ENCODE assay signal across 2 cellular contexts in the genomic region with DNA sequence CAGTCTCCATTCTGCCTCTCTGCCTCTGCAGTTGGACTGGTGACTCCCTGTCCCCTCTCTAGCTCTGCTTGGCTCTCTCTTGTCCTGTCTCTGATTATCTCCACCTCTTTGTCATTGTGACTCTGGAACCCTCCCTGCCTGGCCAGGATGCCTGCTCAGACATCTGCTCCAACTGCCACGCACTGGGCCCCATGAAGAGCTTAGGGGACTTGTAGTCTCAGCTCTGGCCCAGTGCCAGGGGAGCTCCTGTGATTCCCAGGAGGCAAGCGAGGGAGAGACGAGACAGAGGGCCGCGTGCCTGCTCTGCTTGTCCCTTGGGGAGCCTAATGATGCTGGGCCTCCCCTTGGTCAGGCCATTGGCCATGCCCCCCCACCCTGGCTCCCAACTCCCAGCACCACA.
TF ChIP-seq lines count a peak whose summit lies in the region.

No MANE protein-coding gene starts in this region.

TF ChIP-seq in liver, 16 proteins besides CTCF, POLR2A, EP300 and RAD21:
- no peak for TF ChIP-seq RXRA (IDR thresholded peaks at IDR 0.05)
- TF ChIP-seq FOXA1 (IDR thresholded peaks at IDR 0.05), result no peak
- no peak for TF ChIP-seq EGR1 (IDR thresholded peaks at IDR 0.05; ENCODE audit: low read depth in 2 of 2)
- TF ChIP-seq, protein P1, sequence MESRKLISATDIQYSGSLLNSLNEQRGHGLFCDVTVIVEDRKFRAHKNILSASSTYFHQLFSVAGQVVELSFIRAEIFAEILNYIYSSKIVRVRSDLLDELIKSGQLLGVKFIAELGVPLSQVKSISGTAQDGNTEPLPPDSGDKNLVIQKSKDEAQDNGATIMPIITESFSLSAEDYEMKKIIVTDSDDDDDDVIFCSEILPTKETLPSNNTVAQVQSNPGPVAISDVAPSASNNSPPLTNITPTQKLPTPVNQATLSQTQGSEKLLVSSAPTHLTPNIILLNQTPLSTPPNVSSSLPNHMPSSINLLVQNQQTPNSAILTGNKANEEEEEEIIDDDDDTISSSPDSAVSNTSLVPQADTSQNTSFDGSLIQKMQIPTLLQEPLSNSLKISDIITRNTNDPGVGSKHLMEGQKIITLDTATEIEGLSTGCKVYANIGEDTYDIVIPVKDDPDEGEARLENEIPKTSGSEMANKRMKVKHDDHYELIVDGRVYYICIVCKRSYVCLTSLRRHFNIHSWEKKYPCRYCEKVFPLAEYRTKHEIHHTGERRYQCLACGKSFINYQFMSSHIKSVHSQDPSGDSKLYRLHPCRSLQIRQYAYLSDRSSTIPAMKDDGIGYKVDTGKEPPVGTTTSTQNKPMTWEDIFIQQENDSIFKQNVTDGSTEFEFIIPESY (IDR thresholded peaks at IDR 0.05), result no peak
- TF ChIP-seq JUND (IDR thresholded peaks at IDR 0.05), result no peak
- no peak for TF ChIP-seq GABPA (IDR thresholded peaks at IDR 0.05 in 1 of 2, conservative IDR thresholded peaks at IDR 0.05 in 1 of 2)
- TF ChIP-seq, protein P2, sequence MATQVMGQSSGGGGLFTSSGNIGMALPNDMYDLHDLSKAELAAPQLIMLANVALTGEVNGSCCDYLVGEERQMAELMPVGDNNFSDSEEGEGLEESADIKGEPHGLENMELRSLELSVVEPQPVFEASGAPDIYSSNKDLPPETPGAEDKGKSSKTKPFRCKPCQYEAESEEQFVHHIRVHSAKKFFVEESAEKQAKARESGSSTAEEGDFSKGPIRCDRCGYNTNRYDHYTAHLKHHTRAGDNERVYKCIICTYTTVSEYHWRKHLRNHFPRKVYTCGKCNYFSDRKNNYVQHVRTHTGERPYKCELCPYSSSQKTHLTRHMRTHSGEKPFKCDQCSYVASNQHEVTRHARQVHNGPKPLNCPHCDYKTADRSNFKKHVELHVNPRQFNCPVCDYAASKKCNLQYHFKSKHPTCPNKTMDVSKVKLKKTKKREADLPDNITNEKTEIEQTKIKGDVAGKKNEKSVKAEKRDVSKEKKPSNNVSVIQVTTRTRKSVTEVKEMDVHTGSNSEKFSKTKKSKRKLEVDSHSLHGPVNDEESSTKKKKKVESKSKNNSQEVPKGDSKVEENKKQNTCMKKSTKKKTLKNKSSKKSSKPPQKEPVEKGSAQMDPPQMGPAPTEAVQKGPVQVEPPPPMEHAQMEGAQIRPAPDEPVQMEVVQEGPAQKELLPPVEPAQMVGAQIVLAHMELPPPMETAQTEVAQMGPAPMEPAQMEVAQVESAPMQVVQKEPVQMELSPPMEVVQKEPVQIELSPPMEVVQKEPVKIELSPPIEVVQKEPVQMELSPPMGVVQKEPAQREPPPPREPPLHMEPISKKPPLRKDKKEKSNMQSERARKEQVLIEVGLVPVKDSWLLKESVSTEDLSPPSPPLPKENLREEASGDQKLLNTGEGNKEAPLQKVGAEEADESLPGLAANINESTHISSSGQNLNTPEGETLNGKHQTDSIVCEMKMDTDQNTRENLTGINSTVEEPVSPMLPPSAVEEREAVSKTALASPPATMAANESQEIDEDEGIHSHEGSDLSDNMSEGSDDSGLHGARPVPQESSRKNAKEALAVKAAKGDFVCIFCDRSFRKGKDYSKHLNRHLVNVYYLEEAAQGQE (IDR thresholded peaks at IDR 0.05), result no peak
- TF ChIP-seq FOXA2 (IDR thresholded peaks at IDR 0.05), result no peak

TF ChIP-seq in HepG2, 621 proteins besides CTCF, POLR2A, EP300 and RAD21:
- TF ChIP-seq TEAD3 (CRISPR knock-in tag; optimal IDR thresholded peaks at IDR 0.05; ENCODE audit: borderline replicate concordance) (no peak), GLI4 (CRISPR knock-in tag; IDR thresholded peaks at IDR 0.05; ENCODE audit: borderline replicate concordance) (no peak), ZNF577 (CRISPR knock-in tag; IDR thresholded peaks at IDR 0.05; ENCODE audit: borderline replicate concordance, low read depth) (no peak)
